1 cellular context compared by ENCODE assay signal in genomic region chr21:39197448-39197847, GRCh38.
TF ChIP-seq lines count a peak whose summit lies in the region.

No MANE protein-coding gene starts in this region.

TF ChIP-seq in HepG2, 621 proteins besides CTCF, POLR2A, EP300 and RAD21 (continued from another document):
- TF ChIP-seq SOX6 (IDR thresholded peaks at IDR 0.05): no peak
- TF ChIP-seq SOX6 (CRISPR knock-in tag; IDR thresholded peaks at IDR 0.05): no peak
- no peak for TF ChIP-seq SRSF9 (IDR thresholded peaks at IDR 0.05; ENCODE audit: borderline replicate concordance, insufficient read depth, low read depth, low read length, poor library complexity, severe bottlenecking)
- TF ChIP-seq FOXP1 (IDR thresholded peaks at IDR 0.05): no peak
- no peak for TF ChIP-seq FOXP1 (CRISPR knock-in tag; IDR thresholded peaks at IDR 0.05)
- TF ChIP-seq, protein P1, sequence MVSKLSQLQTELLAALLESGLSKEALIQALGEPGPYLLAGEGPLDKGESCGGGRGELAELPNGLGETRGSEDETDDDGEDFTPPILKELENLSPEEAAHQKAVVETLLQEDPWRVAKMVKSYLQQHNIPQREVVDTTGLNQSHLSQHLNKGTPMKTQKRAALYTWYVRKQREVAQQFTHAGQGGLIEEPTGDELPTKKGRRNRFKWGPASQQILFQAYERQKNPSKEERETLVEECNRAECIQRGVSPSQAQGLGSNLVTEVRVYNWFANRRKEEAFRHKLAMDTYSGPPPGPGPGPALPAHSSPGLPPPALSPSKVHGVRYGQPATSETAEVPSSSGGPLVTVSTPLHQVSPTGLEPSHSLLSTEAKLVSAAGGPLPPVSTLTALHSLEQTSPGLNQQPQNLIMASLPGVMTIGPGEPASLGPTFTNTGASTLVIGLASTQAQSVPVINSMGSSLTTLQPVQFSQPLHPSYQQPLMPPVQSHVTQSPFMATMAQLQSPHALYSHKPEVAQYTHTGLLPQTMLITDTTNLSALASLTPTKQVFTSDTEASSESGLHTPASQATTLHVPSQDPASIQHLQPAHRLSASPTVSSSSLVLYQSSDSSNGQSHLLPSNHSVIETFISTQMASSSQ (IDR thresholded peaks at IDR 0.05; ENCODE audit: low read depth): no peak
- TF ChIP-seq, protein P1 (CRISPR knock-in tag; IDR thresholded peaks at IDR 0.05; ENCODE audit: borderline replicate concordance): no peak
- TF ChIP-seq TOPORS (CRISPR knock-in tag; IDR thresholded peaks at IDR 0.05): no peak
- no peak for TF ChIP-seq ZNF367 (CRISPR knock-in tag; IDR thresholded peaks at IDR 0.05; ENCODE audit: borderline replicate concordance)
- no peak for TF ChIP-seq MEIS1 (CRISPR knock-in tag; IDR thresholded peaks at IDR 0.05; ENCODE audit: borderline replicate concordance)
- no peak for TF ChIP-seq NFKB2 (CRISPR knock-in tag; IDR thresholded peaks at IDR 0.05; ENCODE audit: borderline replicate concordance)
- no peak for TF ChIP-seq REXO4 (CRISPR knock-in tag; IDR thresholded peaks at IDR 0.05; ENCODE audit: borderline replicate concordance)
- no peak for TF ChIP-seq XRCC5 (optimal IDR thresholded peaks at IDR 0.05; ENCODE audit: low read length)
- TF ChIP-seq HES4 (CRISPR knock-in tag; IDR thresholded peaks at IDR 0.05; ENCODE audit: borderline replicate concordance): no peak
- TF ChIP-seq PAF1 (CRISPR knock-in tag; IDR thresholded peaks at IDR 0.05): no peak
- TF ChIP-seq POLR2G (IDR thresholded peaks at IDR 0.05; ENCODE audit: low read depth, low read length): no peak
- TF ChIP-seq AGO1 (IDR thresholded peaks at IDR 0.05; ENCODE audit: low read depth, low read length, poor library complexity, severe bottlenecking): no peak
- TF ChIP-seq SP4 (CRISPR knock-in tag; IDR thresholded peaks at IDR 0.05): no peak
- TF ChIP-seq BATF2 (CRISPR knock-in tag; IDR thresholded peaks at IDR 0.05): no peak
